9 cellular contexts compared by ENCODE assay signal in the genomic region with DNA sequence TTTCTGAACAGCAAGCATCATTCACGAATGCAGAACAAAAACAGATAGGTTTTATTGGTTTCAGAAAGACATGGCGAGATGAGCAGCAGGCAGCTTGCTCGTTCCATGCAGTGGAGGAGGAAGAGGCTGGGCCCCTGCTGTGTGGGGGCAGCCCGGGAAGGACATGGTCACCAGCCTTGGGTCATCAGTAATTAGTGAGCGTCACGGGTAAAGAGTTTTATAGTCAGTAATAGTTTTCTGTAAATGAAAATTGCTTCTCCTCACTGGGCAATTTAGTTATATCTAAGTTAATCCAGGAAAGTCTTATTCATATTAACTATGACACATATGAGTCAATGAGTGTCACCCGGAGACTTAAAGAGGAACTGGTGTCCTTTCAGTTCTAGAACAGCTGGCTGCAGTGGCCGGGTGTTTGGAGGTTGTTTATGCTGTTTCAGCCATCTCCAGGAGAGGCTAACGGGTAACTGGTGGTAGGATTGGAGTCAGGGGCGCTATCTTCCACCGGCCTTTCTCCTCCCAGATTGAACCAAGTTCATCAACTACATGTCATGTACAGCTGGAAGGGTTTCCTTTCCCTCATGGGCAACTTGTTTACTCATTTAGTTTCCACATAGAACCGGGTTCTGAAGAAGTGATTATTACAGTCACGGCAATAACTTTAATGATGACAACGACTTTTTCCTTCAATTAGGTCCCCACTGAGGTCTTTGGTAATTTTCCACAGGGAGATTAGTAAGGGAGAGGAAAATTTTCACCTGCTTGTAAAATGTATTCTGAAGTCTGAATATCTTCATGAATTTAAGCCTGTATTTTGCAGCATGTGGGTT.
DNase-seq lines count a peak whose midpoint lies in the region; ATAC-seq and TF ChIP-seq lines count a peak whose summit lies in the region.
"Had no signal": no experiment of that assay in that cellular context is flagged by ENCODE, and none has a peak within 500 bp of the region (broad histone marks: within the 10 kb centered on the region; RNA-seq: fewer than 3 reads in every experiment).

No MANE protein-coding gene starts in this region.

- TF ChIP-seq CTCF in GM12865 (IDR thresholded peaks at IDR 0.05; ENCODE audit: insufficient read depth, low read depth, low read length, missing control alignments) = no peak

- peak overlapping the region; percentile 97 for H3K27ac Mint-ChIP-seq in dendritic cell treated with granulocyte-macrophage colony-stimulating factor and Interleukin-4, amounts not matched to agents 40 ng/mL and 50 ng/mL, for 4 days

- H3K4me1 Mint-ChIP-seq in dendritic cell treated with granulocyte-macrophage colony-stimulating factor and Interleukin-4, amounts not matched to agents 40 ng/mL and 50 ng/mL, for 4 days (ENCODE audit: low read depth) = peaks cover 34% of the 10 kb centered on the region

- peak overlapping the region; percentile 64 for H3K4me3 Mint-ChIP-seq in dendritic cell treated with granulocyte-macrophage colony-stimulating factor and Interleukin-4, amounts not matched to agents 40 ng/mL and 50 ng/mL, for 4 days

- H3K27me3 Mint-ChIP-seq in dendritic cell treated with granulocyte-macrophage colony-stimulating factor and Interleukin-4, amounts not matched to agents 40 ng/mL and 50 ng/mL, for 4 days = peaks cover 10% of the 10 kb centered on the region

- ATAC-seq in GM19468 (IDR thresholded peaks at IDR 0.05; ENCODE audit: extremely low read depth, unreplicated experiment) (peak; percentile 80), HG03442 (IDR thresholded peaks at IDR 0.05; ENCODE audit: unreplicated experiment) (peak; percentile 91)

- H3K36me3 Mint-ChIP-seq in dendritic cell treated with granulocyte-macrophage colony-stimulating factor and Interleukin-4, amounts not matched to agents 40 ng/mL and 50 ng/mL, for 4 days (ENCODE audit: low read depth) = no peaks in the 10 kb centered on the region

- intact Hi-C loops in dendritic cell treated with granulocyte-macrophage colony-stimulating factor and Interleukin-4, amounts not matched to agents 40 ng/mL and 50 ng/mL, for 4 days (cut with micrococcal nuclease) = loop anchor here (10.0 kb wide), 1 partner anchor 178 kb away; no protein-coding TSS in a partner anchor

- DNase-seq in GM12865 (ENCODE audit: low read depth) = peak; percentile 90
- no peak for DNase-seq in DMS79 (lab: John Stamatoyannopoulos, UW)
- DNase-seq in islet precursor cell = no peak
- DNase-seq in activated effector memory CD4-positive, alpha-beta T cell treated with Interleukin-2 at 50 U/mL for 16 hours = no peak
- no peak for DNase-seq in HUDEP-2 (lab: John Stamatoyannopoulos, UW; ENCODE audit: unreplicated experiment in 76 of 76)
- DNase-seq: left cardiac atrium had no signal

- peak overlapping the region; percentile 29 for H3K4me3 ChIP-seq in GM12865 (ENCODE audit: low read depth, low read length)

- H3K9me3 Mint-ChIP-seq in dendritic cell treated with granulocyte-macrophage colony-stimulating factor and Interleukin-4, amounts not matched to agents 40 ng/mL and 50 ng/mL, for 4 days = no peaks in the 10 kb centered on the region
